Comparison of ENCODE assay signal across 26 cellular contexts in genomic region chr15:34179257-34179656, GRCh38.
"Had no signal": no experiment of that assay in that cellular context is flagged by ENCODE, and none has a peak within 500 bp of the region (broad histone marks: within the 10 kb centered on the region; RNA-seq: fewer than 3 reads in every experiment).

No MANE protein-coding gene starts in this region.

- H3K4me1 Mint-ChIP-seq: nephron progenitor cell had no signal

- H3K27ac ChIP-seq: foreskin keratinocyte, gastroesophageal sphincter, heart left ventricle, hepatocyte, prostate gland, right atrium auricular region, sigmoid colon, testis, tibial artery had no signal

- H3K36me3 ChIP-seq: gastroesophageal sphincter, heart left ventricle, prostate gland, right atrium auricular region, sigmoid colon, tibial artery had no signal

- H3K9me3 ChIP-seq: mucosa of descending colon, prostate gland, testis had no signal

- H3K27me3 Mint-ChIP-seq: naive B cell; stimulated activated memory B cell treated with anti-CD40 and anti-IgM and Interleukin-4, amounts not matched to agents 10 μg/mL and 1 μg/mL and 100 μg/mL, for 72 hours; type B pancreatic cell had no signal

- H3K4me1 ChIP-seq: foreskin keratinocyte, prostate gland, right atrium auricular region, testis had no signal

- H3K4me3 ChIP-seq: gastroesophageal sphincter, heart left ventricle, hepatocyte, lung, mucosa of descending colon, prostate gland, right atrium auricular region, sigmoid colon, testis, tibial artery had no signal

- DNase-seq: cortex of kidney; effector CD4-positive, alpha-beta T cell; foreskin keratinocyte; heart left ventricle; kidney; mesenchymal stem cell; mucosa of descending colon; naive B cell; nephron progenitor cell; nucleus accumbens; sigmoid colon; stimulated activated CD4-positive, alpha-beta T cell treated with anti-CD3 and anti-CD28 coated beads, Interleukin-4, amount 100 ng/mL, for 4 hours; stimulated activated naive CD8-positive, alpha-beta T cell treated with anti-CD3 and anti-CD28 coated beads, Interleukin-15, Interleukin-2, amounts not matched to agents 100 U/mL and 50 U/mL, for 24 hours; substantia nigra; testis; tibial artery had no signal

- H3K27me3 ChIP-seq: foreskin keratinocyte, gastroesophageal sphincter, heart left ventricle, hepatocyte, right atrium auricular region, sigmoid colon, testis, tibial artery had no signal

- H3K27ac Mint-ChIP-seq: mesothelial cell of epicardium; nephron progenitor cell; stimulated activated memory B cell treated with anti-CD40 and anti-IgM and Interleukin-4, amounts not matched to agents 10 μg/mL and 1 μg/mL and 100 μg/mL, for 72 hours; type B pancreatic cell had no signal

- H3K4me3 Mint-ChIP-seq: mesothelial cell of epicardium; naive B cell; nephron progenitor cell; stimulated activated memory B cell treated with anti-CD40 and anti-IgM and Interleukin-4, amounts not matched to agents 10 μg/mL and 1 μg/mL and 100 μg/mL, for 72 hours; type B pancreatic cell had no signal

- ATAC-seq: esophagus mucosa; foreskin keratinocyte; gastroesophageal sphincter; heart left ventricle; left lobe of liver; mucosa of descending colon; stimulated activated memory B cell treated with anti-CD40 and anti-IgM and Interleukin-4, amounts not matched to agents 10 μg/mL and 1 μg/mL and 100 μg/mL, for 72 hours; stimulated activated naive CD8-positive, alpha-beta T cell treated with anti-CD3 and anti-CD28 coated beads, Interleukin-15, Interleukin-2, amounts not matched to agents 100 U/mL and 50 U/mL, for 24 hours had no signal
